Comparison of ENCODE assay signal across 20 cellular contexts in genomic region chr18:7870855-7871254, GRCh38.
DNase-seq lines count a peak whose midpoint lies in the region; ATAC-seq, FAIRE-seq and TF ChIP-seq lines count a peak whose summit lies in the region.
"Had no signal": no experiment of that assay in that cellular context is flagged by ENCODE, and none has a peak within 500 bp of the region (broad histone marks: within the 10 kb centered on the region; RNA-seq: fewer than 3 reads in every experiment).

No MANE protein-coding gene starts in this region.

- no peak overlapping the region for H3K4me3 Mint-ChIP-seq in activated CD4-positive, alpha-beta T cell treated with anti-CD3 and anti-CD28 coated beads, Interleukin-2, amount 10 ng/mL, durations not matched to agents 24 days and 14 days
- H3K4me3 Mint-ChIP-seq: dendritic cell treated with granulocyte-macrophage colony-stimulating factor and Interleukin-4, amounts not matched to agents 40 ng/mL and 50 ng/mL, for 4 days; IgD-negative memory B cell; T-cell had no signal

- H3K27ac ChIP-seq in cardiac muscle cell, result peak overlapping the region; percentile 51
- no peak overlapping the region for H3K27ac ChIP-seq in heart left ventricle
- H3K27ac ChIP-seq in mammary epithelial cell (ENCODE audit: insufficient read depth, low read depth, low read length), result peak overlapping the region; percentile 91
- H3K27ac ChIP-seq in thyroid gland, result peak overlapping the region; percentile 57 to 73 (median 71)
- H3K27ac ChIP-seq in small intestine (ENCODE audit: low read depth in 1 of 2, low read length in 1 of 2), result no peak overlapping the region
- H3K27ac ChIP-seq: transverse colon had no signal

- peak overlapping the region; percentile 59 for H3K4me2 ChIP-seq in mammary epithelial cell (ENCODE audit: insufficient read depth, low read depth, low read length)

- no peaks in the 10 kb centered on the region for H3K36me3 Mint-ChIP-seq in activated CD4-positive, alpha-beta T cell treated with anti-CD3 and anti-CD28 coated beads, Interleukin-2, amount 10 ng/mL, durations not matched to agents 24 days and 14 days (ENCODE audit: low read depth)
- H3K36me3 Mint-ChIP-seq: T-cell had no signal

- no peaks in the 10 kb centered on the region for H3K9me3 ChIP-seq in cardiac muscle cell (ENCODE audit: low read depth)
- peaks cover 0 to 21% (median 4%) of the 10 kb centered on the region in 12 donors for H3K9me3 ChIP-seq in heart left ventricle
- H3K9me3 ChIP-seq in mammary epithelial cell (replicated peaks; ENCODE audit: insufficient read depth, low read length), result no peaks in the 10 kb centered on the region
- H3K9me3 ChIP-seq in thyroid gland, result no peaks in the 10 kb centered on the region
- H3K9me3 ChIP-seq in small intestine (ENCODE audit: control insufficient read depth, low read depth), result no peaks in the 10 kb centered on the region
- H3K9me3 ChIP-seq: transverse colon had no signal

- WGBS in heart left ventricle, 4 donors, result 62 to 75% (median 65%) methylated on average over 4 of the region's 4 CpGs
- 91% methylated on average over 4 of the region's 4 CpGs for WGBS in mammary epithelial cell (ENCODE audit: low coverage, missing lambda C conversion rate)
- 37 to 43% methylated on average over 4 of the region's 4 CpGs for WGBS in thyroid gland, 2 donors
- 70 to 94% (median 93%) methylated on average over 4 of the region's 4 CpGs for WGBS in small intestine, 3 donors

- no peaks in the 10 kb centered on the region for H3K27me3 ChIP-seq in cardiac muscle cell
- H3K27me3 ChIP-seq in heart left ventricle, result no peaks in the 10 kb centered on the region
- H3K27me3 ChIP-seq in mammary epithelial cell (ENCODE audit: insufficient read depth, low read length), result no peaks in the 10 kb centered on the region
- H3K27me3 ChIP-seq in thyroid gland, result no peaks in the 10 kb centered on the region
- no peaks in the 10 kb centered on the region for H3K27me3 ChIP-seq in small intestine (ENCODE audit: control insufficient read depth in 2 of 2, insufficient read depth in 2 of 2, low read length in 2 of 2)
- H3K27me3 ChIP-seq: transverse colon had no signal

- no peaks in the 10 kb centered on the region for H3K9me3 Mint-ChIP-seq in activated CD4-positive, alpha-beta T cell treated with anti-CD3 and anti-CD28 coated beads, Interleukin-2, amount 10 ng/mL, durations not matched to agents 24 days and 14 days

- H2AFZ ChIP-seq in mammary epithelial cell (ENCODE audit: low read depth, low read length), result peak overlapping the region; percentile 73

- TF ChIP-seq CTCF in cardiac muscle cell (IDR thresholded peaks at IDR 0.05; ENCODE audit: low read depth, low read length), result no peak
- TF ChIP-seq CTCF in heart left ventricle (IDR thresholded peaks at IDR 0.05), result no peak
- no peak for TF ChIP-seq CTCF in mammary epithelial cell (conservative IDR thresholded peaks at IDR 0.05 in 1 of 2, IDR thresholded peaks at IDR 0.05 in 1 of 2; ENCODE audit: extremely low read depth in 1 of 2, insufficient read depth in 1 of 2, low read depth in 1 of 2, low read length in 2 of 2)
- no peak for TF ChIP-seq CTCF in thyroid gland (IDR thresholded peaks at IDR 0.05)

- H3K27ac Mint-ChIP-seq in activated CD4-positive, alpha-beta T cell treated with anti-CD3 and anti-CD28 coated beads, Interleukin-2, amount 10 ng/mL, durations not matched to agents 24 days and 14 days, result no peak overlapping the region
- H3K27ac Mint-ChIP-seq: dendritic cell treated with granulocyte-macrophage colony-stimulating factor and Interleukin-4, amounts not matched to agents 40 ng/mL and 50 ng/mL, for 4 days; IgD-negative memory B cell; T-cell had no signal

- H3K4me3 ChIP-seq in cardiac muscle cell (no peak overlapping the region), heart left ventricle (no peak overlapping the region), mammary epithelial cell (replicated peaks in 1 of 3; ENCODE audit: insufficient read depth in 1 of 3, low read depth in 2 of 3, low read length in 3 of 3) (no peak overlapping the region), thyroid gland (replicated peaks in 1 of 3) (no peak overlapping the region), small intestine (ENCODE audit: low read depth in 1 of 2, low read length in 2 of 2) (no peak overlapping the region)
- H3K4me3 ChIP-seq: transverse colon had no signal

- no peaks in the 10 kb centered on the region for H3K4me1 Mint-ChIP-seq in activated CD4-positive, alpha-beta T cell treated with anti-CD3 and anti-CD28 coated beads, Interleukin-2, amount 10 ng/mL, durations not matched to agents 24 days and 14 days
- H3K4me1 Mint-ChIP-seq: IgD-negative memory B cell, T-cell had no signal

- no TSS peak for BruUV-seq in mammary epithelial cell (replicated peaks; lab: Mats Ljungman, UMichigan)

- intact Hi-C loops in heart left ventricle (cut with DNase I), result loop anchor here in 1 of 10 donors (10.0 kb wide), 1 partner anchor 296 kb away; no protein-coding TSS in a partner anchor
- intact Hi-C loops in mammary epithelial cell (cut with micrococcal nuclease), result loop anchor here (2.0 to 5.0 kb wide), 2 partner anchors 14 to 304 kb away; partner anchors contain the start of gene PTPRM
- intact Hi-C loops in thyroid gland (cut with DNase I), result no loop called here
- intact Hi-C loops in activated CD4-positive, alpha-beta T cell treated with anti-CD3 and anti-CD28 coated beads, Interleukin-2, amount 10 ng/mL, durations not matched to agents 24 days and 14 days (cut with micrococcal nuclease), result no loop called here

- H3K79me2 ChIP-seq in mammary epithelial cell (ENCODE audit: insufficient read depth, low read length), result peaks cover 10% of the 10 kb centered on the region

- dilution Hi-C loops in mammary epithelial cell (cut with HindIII; ENCODE audit: low sequenced_read_pairs), result no loop called here

- DNase-seq in cardiac muscle cell (ENCODE audit: low read depth in 1 of 2, low spot score in 1 of 2) (peak in 1 of 2 donors; percentile 61), heart left ventricle (no peak), mammary epithelial cell (peak; percentile 22), left kidney (ENCODE audit: low read depth, low spot score) (peak; percentile 26), thyroid gland (peak; percentile 72 to 74), small intestine (no peak), NCI-H2171 treated with DMSO at 0.1 percent for 48 hours (lab: John Stamatoyannopoulos, UW) (no peak)
- no peak for DNase-seq in activated CD4-positive, alpha-beta T cell treated with anti-CD3 and anti-CD28 coated beads, Interleukin-2, amount 10 ng/mL, durations not matched to agents 24 days and 14 days
- DNase-seq: activated CD4-positive, CD25-positive, alpha-beta regulatory T cell; activated effector memory CD4-positive, alpha-beta T cell treated with Interleukin-2 at 50 U/mL for 16 hours; MV-4-11; NCI-H82; right cardiac atrium; T-cell; transverse colon had no signal

- FAIRE-seq in small intestine (lab: Jason Lieb, UNC), result no peak
- FAIRE-seq: A204.1, G401.6 had no signal

- no peaks in the 10 kb centered on the region for H3K27me3 Mint-ChIP-seq in activated CD4-positive, alpha-beta T cell treated with anti-CD3 and anti-CD28 coated beads, Interleukin-2, amount 10 ng/mL, durations not matched to agents 24 days and 14 days
- H3K27me3 Mint-ChIP-seq: dendritic cell treated with granulocyte-macrophage colony-stimulating factor and Interleukin-4, amounts not matched to agents 40 ng/mL and 50 ng/mL, for 4 days; IgD-negative memory B cell; T-cell had no signal

- H3K9ac ChIP-seq in mammary epithelial cell (ENCODE audit: insufficient read depth, low read length), result no peak overlapping the region

- in situ Hi-C loops in mammary epithelial cell (cut with MboI; ENCODE audit: low sequenced_read_pairs in 2 of 2), result no loop called here

- H4K20me1 ChIP-seq in mammary epithelial cell (ENCODE audit: insufficient read depth, low read length), result no peaks in the 10 kb centered on the region

- no peak for TF ChIP-seq POLR2A in heart left ventricle (IDR thresholded peaks at IDR 0.05)
- no peak for TF ChIP-seq POLR2A in thyroid gland (IDR thresholded peaks at IDR 0.05)

- H3K36me3 ChIP-seq in cardiac muscle cell (no peaks in the 10 kb centered on the region), heart left ventricle (no peaks in the 10 kb centered on the region), mammary epithelial cell (ENCODE audit: insufficient read depth, low read length) (no peaks in the 10 kb centered on the region), thyroid gland (no peaks in the 10 kb centered on the region), small intestine (ENCODE audit: control insufficient read depth in 2 of 2, insufficient read depth in 2 of 2, low read length in 2 of 2) (no peaks in the 10 kb centered on the region)
- H3K36me3 ChIP-seq: transverse colon had no signal

- H3K4me1 ChIP-seq in cardiac muscle cell (ENCODE audit: low read depth) (peaks cover 35% of the 10 kb centered on the region), heart left ventricle (peaks cover 0 to 36% (median 19%) of the 10 kb centered on the region in 12 donors), mammary epithelial cell (ENCODE audit: insufficient read depth, low read length) (peaks cover 21% of the 10 kb centered on the region), thyroid gland (peaks cover 48 to 50% of the 10 kb centered on the region in 2 donors), small intestine (ENCODE audit: control insufficient read depth in 2 of 2, insufficient read depth in 1 of 2, low read depth in 1 of 2, low read length in 1 of 2) (peaks cover 0 to 3% of the 10 kb centered on the region in 2 donors)
- H3K4me1 ChIP-seq: transverse colon had no signal

- ATAC-seq in heart left ventricle, result no peak
- ATAC-seq: HCT116, T-cell had no signal

- CTCF ChIA-PET in mammary epithelial cell (lab: Charles Lee; ENCODE audit: low non-redundant PET), result interaction anchor here (0.6 kb wide), 1 partner anchor 245 kb away, joined by 3 read pairs; no protein-coding TSS in a partner anchor

Comparison
In these comparisons a context has a peak if more than half of its experiments do, and no peak if none do; other contexts are left out.
1. H3K27ac ChIP-seq: peak in cardiac muscle cell (single experiment), mammary epithelial cell (single experiment) and thyroid gland (3 of 3); none in heart left ventricle (0 of 12) and small intestine (0 of 2).
2. DNase-seq: peak in mammary epithelial cell (single experiment), left kidney (single experiment) and thyroid gland (2 of 2); none in heart left ventricle (0 of 5), small intestine (single experiment), NCI-H2171 treated with DMSO at 0.1 percent for 48 hours (single experiment) and activated CD4-positive, alpha-beta T cell treated with anti-CD3 and anti-CD28 coated beads, Interleukin-2, amount 10 ng/mL, durations not matched to agents 24 days and 14 days (single experiment).